30 cellular contexts compared by ENCODE assay signal in the genomic region with DNA sequence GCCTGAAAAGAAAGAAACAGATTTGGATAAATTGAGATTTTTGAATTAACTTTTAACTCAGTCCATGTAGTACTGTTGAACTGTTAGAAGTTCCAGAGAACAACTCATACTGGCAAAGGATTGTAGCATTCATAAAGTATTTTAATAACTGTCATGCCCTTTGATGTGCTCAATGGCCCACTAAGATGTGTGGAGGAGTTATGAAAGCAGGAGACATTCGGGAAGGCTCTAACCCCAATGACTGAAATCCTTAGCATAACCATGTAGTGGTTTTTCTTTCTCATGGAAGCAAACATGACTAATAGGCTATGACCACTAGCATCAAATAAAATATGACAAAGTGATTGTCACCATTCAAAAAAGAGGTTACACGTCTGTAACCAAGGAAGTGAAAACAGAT. TPM values are rescaled to one million over a fixed set of nuclear protein-coding genes. Genes with fewer than 3 reads are reported as not detected.
"Had no signal": no experiment of that assay in that cellular context is flagged by ENCODE, and none has a peak within 500 bp of the region (broad histone marks: within the 10 kb centered on the region; RNA-seq: fewer than 3 reads in every experiment).

No MANE protein-coding gene starts in this region.

- DNase-seq: colonic mucosa; cortex of kidney; effector CD8-positive, alpha-beta T cell; effector memory CD8-positive, alpha-beta T cell; endodermal cell; erythroblast; esophagus squamous epithelium; foreskin fibroblast; foreskin melanocyte; gastrocnemius medialis; glutamatergic neuron; head of caudate nucleus; heart right ventricle; hippocampal formation; left cardiac atrium; left lung; left ventricle myocardium superior; lower lobe of right lung; mesenchymal stem cell; mucosa of descending colon; naive B cell had no signal

- H3K27ac Mint-ChIP-seq: dendritic cell treated with granulocyte-macrophage colony-stimulating factor and Interleukin-4, amounts not matched to agents 40 ng/mL and 50 ng/mL, for 4 days; effector memory CD8-positive, alpha-beta T cell; endodermal cell; mesothelial cell of epicardium; naive B cell had no signal

- ATAC-seq: effector memory CD8-positive, alpha-beta T cell; esophagus mucosa; heart right ventricle; left cardiac atrium; left lung; left ventricle myocardium superior; lower lobe of right lung; mucosa of descending colon had no signal

- H3K36me3 Mint-ChIP-seq: mesothelial cell of epicardium had no signal

- H3K4me1 Mint-ChIP-seq: endodermal cell, mesothelial cell of epicardium, naive B cell had no signal

- H3K27me3 Mint-ChIP-seq: effector memory CD8-positive, alpha-beta T cell had no signal

- H3K9me3 Mint-ChIP-seq: effector memory CD8-positive, alpha-beta T cell; endodermal cell had no signal

- H3K4me3 Mint-ChIP-seq: dendritic cell treated with granulocyte-macrophage colony-stimulating factor and Interleukin-4, amounts not matched to agents 40 ng/mL and 50 ng/mL, for 4 days; effector memory CD8-positive, alpha-beta T cell; endodermal cell; mesothelial cell of epicardium; naive B cell had no signal

RNA-seq across cellular contexts. Expression of a gene that starts 25.7 kb away (rescaled TPM):
- total RNA-seq: colonic mucosa, dermis microvascular lymphatic vessel endothelial cell, endodermal cell, esophagus mucosa, esophagus squamous epithelium, glomerular endothelial cell, heart right ventricle, kidney epithelial cell, left cardiac atrium, left ventricle myocardium superior, lung microvascular endothelial cell, mesenteric fat pad, mesothelial cell of epicardium had no signal

RNA-seq across cellular contexts. Expression of a gene that starts 29.5 kb away (rescaled TPM):
- total RNA-seq: dermis microvascular lymphatic vessel endothelial cell, glomerular endothelial cell, heart right ventricle, lung microvascular endothelial cell, myocyte had no signal
